1 cellular context compared by ENCODE assay signal in genomic region chr10:117461766-117462423, GRCh38.
TF ChIP-seq lines count a peak whose summit lies in the region.

No MANE protein-coding gene starts in this region.

TF ChIP-seq in IMR-90, 13 proteins besides CTCF, POLR2A, EP300 and RAD21 (continued from another document):
- TF ChIP-seq RCOR1 (IDR thresholded peaks at IDR 0.05; ENCODE audit: insufficient replicate concordance, low read length) (no peak), MXI1 (IDR thresholded peaks at IDR 0.05; ENCODE audit: borderline replicate concordance, low read depth, low read length) (no peak), MAFK (IDR thresholded peaks at IDR 0.05; ENCODE audit: low read depth, low read length) (no peak), ELK1 (IDR thresholded peaks at IDR 0.05; ENCODE audit: borderline replicate concordance, low read depth, low read length) (no peak), CHD1 (IDR thresholded peaks at IDR 0.05; ENCODE audit: low read depth, low read length) (no peak), MAZ (IDR thresholded peaks at IDR 0.05; ENCODE audit: borderline replicate concordance, low read depth, low read length) (no peak), BHLHE40 (IDR thresholded peaks at IDR 0.05; ENCODE audit: low read depth, low read length) (no peak), SMC3 (IDR thresholded peaks at IDR 0.05; ENCODE audit: low read depth, low read length) (no peak)
